10 cellular contexts compared by ENCODE assay signal in genomic region chr17:41776262-41776900, GRCh38. TPM values are rescaled to one million over a fixed set of nuclear protein-coding genes. Genes with fewer than 3 reads are reported as not detected.
DNase-seq lines count a peak whose midpoint lies in the region; ATAC-seq and TF ChIP-seq lines count a peak whose summit lies in the region.
"Not testable (repeated sequence)": the region's sequence is repeated elsewhere in the genome, so short reads cannot be mapped to it uniquely, and the experiment has no call there.
"Had no signal": no experiment of that assay in that cellular context is flagged by ENCODE, and none has a peak within 500 bp of the region (broad histone marks: within the 10 kb centered on the region; RNA-seq: fewer than 3 reads in every experiment).

No MANE protein-coding gene starts in this region.

- H3K4me3 Mint-ChIP-seq in activated T-cell treated with anti-CD3 and anti-CD28 coated beads, Interleukin-2, amount 50 U/mL, for 72 hours; osteocyte (ENCODE audit: unreplicated experiment): not testable (repeated sequence)

- H3K9me3 ChIP-seq in heart right ventricle, lower lobe of right lung: not testable (repeated sequence)

- H3K36me3 Mint-ChIP-seq in activated T-cell treated with anti-CD3 and anti-CD28 coated beads, Interleukin-2, amount 50 U/mL, for 72 hours (ENCODE audit: insufficient read depth in 2 of 2); osteocyte (ENCODE audit: unreplicated experiment): not testable (repeated sequence)

- not testable (repeated sequence) for H3K27me3 Mint-ChIP-seq in activated T-cell treated with anti-CD3 and anti-CD28 coated beads, Interleukin-2, amount 50 U/mL, for 72 hours (ENCODE audit: low read depth); osteocyte (ENCODE audit: unreplicated experiment)

- H3K4me1 Mint-ChIP-seq in activated T-cell treated with anti-CD3 and anti-CD28 coated beads, Interleukin-2, amount 50 U/mL, for 72 hours (ENCODE audit: low read depth): not testable (repeated sequence)
- H3K4me1 Mint-ChIP-seq in osteocyte (ENCODE audit: unreplicated experiment): peaks cover 65% of the 10 kb centered on the region

- not testable (repeated sequence) for H3K27me3 ChIP-seq in dorsolateral prefrontal cortex; heart right ventricle; lower lobe of right lung (ENCODE audit: low read depth)

- H3K4me1 ChIP-seq in heart right ventricle (peaks cover 58 to 100% (median 92%) of the 10 kb centered on the region in 9 donors), lower lobe of right lung (peaks cover 89% of the 10 kb centered on the region)

- H3K9me3 Mint-ChIP-seq in activated T-cell treated with anti-CD3 and anti-CD28 coated beads, Interleukin-2, amount 50 U/mL, for 72 hours; osteocyte (ENCODE audit: unreplicated experiment): not testable (repeated sequence)

- DNase-seq in NCI-H1092 treated with DMSO at 0.1 percent for 48 hours (lab: John Stamatoyannopoulos, UW) (peak; percentile 5), dorsolateral prefrontal cortex (peak in 2 of 10 donors; percentile 26 to 39), substantia nigra (lab: John Stamatoyannopoulos, UW) (peak in 16 of 49 donors; percentile 8 to 45 (median 23))
- DNase-seq in activated T-cell treated with anti-CD3 and anti-CD28 coated beads, Interleukin-2, amount 50 U/mL, for 72 hours; heart right ventricle; lower lobe of right lung; osteocyte (ENCODE audit: extremely low spot score, unreplicated experiment): not testable (repeated sequence)

- peak overlapping the region in 28 of 59 donors; percentile 1 to 66 (median 34) for H3K4me3 ChIP-seq in dorsolateral prefrontal cortex
- peak overlapping the region in 2 of 10 donors; percentile 7 to 22 for H3K4me3 ChIP-seq in heart right ventricle
- not testable (repeated sequence) for H3K4me3 ChIP-seq in lower lobe of right lung

- H3K27ac Mint-ChIP-seq in activated T-cell treated with anti-CD3 and anti-CD28 coated beads, Interleukin-2, amount 50 U/mL, for 72 hours: peak overlapping the region; percentile 8
- H3K27ac Mint-ChIP-seq in osteocyte (ENCODE audit: unreplicated experiment): peak overlapping the region; percentile 44

- intact Hi-C loops in dorsolateral prefrontal cortex (cut with DNase I); lower lobe of right lung (cut with DNase I): not testable (repeated sequence)
- intact Hi-C loops in heart right ventricle (cut with DNase I): loop anchor here in 1 of 10 donors (2.0 kb wide), 1 partner anchor 16 kb away; no protein-coding TSS in a partner anchor

- H3K36me3 ChIP-seq in heart right ventricle: peaks cover 0 to 29% (median 9%) of the 10 kb centered on the region in 9 donors
- H3K36me3 ChIP-seq in lower lobe of right lung: not testable (repeated sequence)

- WGBS in heart right ventricle, 2 donors: 73 to 74% methylated on average over 14 of the region's 14 CpGs

- TF ChIP-seq CTCF in C4-2B (conservative IDR thresholded peaks at IDR 0.05); dorsolateral prefrontal cortex (IDR thresholded peaks at IDR 0.05 in 54 of 56, conservative IDR thresholded peaks at IDR 0.05 in 2 of 56; ENCODE audit: low read depth in 1 of 56, partially characterized antibody in 56 of 56); heart right ventricle (IDR thresholded peaks at IDR 0.05); lower lobe of right lung (IDR thresholded peaks at IDR 0.05); osteocyte (IDR thresholded peaks at IDR 0.05): not testable (repeated sequence)

- ATAC-seq in activated T-cell treated with anti-CD3 and anti-CD28 coated beads, Interleukin-2, amount 50 U/mL, for 72 hours (replicated peaks in 1 of 2); heart right ventricle; lower lobe of right lung: not testable (repeated sequence)

- H3K27ac ChIP-seq in C4-2B (peak overlapping the region; percentile 88), dorsolateral prefrontal cortex (peak overlapping the region; percentile 37 to 97 (median 90)), heart right ventricle (peak overlapping the region; percentile 86 to 97 (median 95)), lower lobe of right lung (peak overlapping the region; percentile 83), substantia nigra (ENCODE audit: low read depth, low read length, poor library complexity, severe bottlenecking) (peak overlapping the region; percentile 93)

RNA-seq across cellular contexts. Expression of gene JUP, which starts 10.1 kb away (rescaled TPM):
- under 1 TPM; 0.86 to 0.99 TPM for total RNA-seq in activated T-cell treated with anti-CD3 and anti-CD28 coated beads, Interleukin-2, amount 50 U/mL, for 72 hours
- total RNA-seq in dorsolateral prefrontal cortex (10 to 100 TPM in 118 of 120 experiments, 1 to 10 TPM in 2; 8.2 to 46.7 (median 21.8) TPM), heart right ventricle (100 to 1,000 TPM; 113 to 217 (median 156) TPM), lower lobe of right lung (92.5 TPM), osteocyte (79.8 and 92.6 TPM in 2 replicates)
- polyA plus RNA-seq in heart right ventricle: 10 to 100 TPM; 80.2 to 95.8 TPM

RNA-seq across cellular contexts. Expression of gene P3H4, which starts 35.4 kb away (rescaled TPM):
- 1 to 10 TPM; 3.4 to 3.8 TPM for total RNA-seq in activated T-cell treated with anti-CD3 and anti-CD28 coated beads, Interleukin-2, amount 50 U/mL, for 72 hours
- total RNA-seq in dorsolateral prefrontal cortex (10 to 100 TPM in 80 of 120 experiments, 1 to 10 TPM in 40; 5.0 to 25.5 (median 10.9) TPM), heart right ventricle (1 to 10 TPM; 2.0 to 7.5 (median 3.8) TPM), lower lobe of right lung (9.2 TPM), osteocyte (67.8 and 72.8 TPM in 2 replicates)
- 1 to 10 TPM; 5.6 to 7.3 TPM for polyA plus RNA-seq in heart right ventricle

RNA-seq across cellular contexts. Expression of gene FKBP10, which starts 36.4 kb away (rescaled TPM):
- 1 to 10 TPM; 3.2 TPM for total RNA-seq in activated T-cell treated with anti-CD3 and anti-CD28 coated beads, Interleukin-2, amount 50 U/mL, for 72 hours
- total RNA-seq in dorsolateral prefrontal cortex: 10 to 100 TPM in 119 of 120 experiments, 1 to 10 TPM in 1; 8.8 to 66.9 (median 20.5) TPM
- total RNA-seq in heart right ventricle: 10 to 100 TPM in 4 of 10 donors, 1 to 10 TPM in 6; 4.8 to 31.8 (median 8.7) TPM
- polyA plus RNA-seq in heart right ventricle: 10 to 100 TPM; 27.8 to 29.3 TPM
- total RNA-seq in lower lobe of right lung: 27.4 TPM
- total RNA-seq in osteocyte: 408 and 426 TPM in 2 replicates

RNA-seq across cellular contexts. Expression of gene HAP1, which starts 41.9 kb away (rescaled TPM):
- under 1 TPM; 0.17 to 0.21 TPM for total RNA-seq in activated T-cell treated with anti-CD3 and anti-CD28 coated beads, Interleukin-2, amount 50 U/mL, for 72 hours
- 10 to 100 TPM in 101 of 120 experiments, 1 to 10 TPM in 19; 5.9 to 49.7 (median 14.5) TPM for total RNA-seq in dorsolateral prefrontal cortex
- total RNA-seq in heart right ventricle: under 1 TPM in 1 of 10 donors, not detected in 9; 0.18 TPM
- under 1 TPM in 1 of 2 donors, not detected in 1; 0.03 TPM for polyA plus RNA-seq in heart right ventricle
- total RNA-seq in lower lobe of right lung: 0.62 TPM
- 0.11 and 0.24 TPM in 2 replicates for total RNA-seq in osteocyte
- total RNA-seq: activated T-helper 1 cell treated with anti-CD3 and anti-CD28 coated beads, Interleukin-12 subunit alpha, Interleukin-12 subunit beta, Interleukin-2, Interleukin-4 antibody, amounts not matched to agents 30 ng/mL and 10 ng/mL and 1 ng/mL, durations not matched to agents 14 hours and 24 hours and 36 hours; ascending aorta had no signal

RNA-seq across cellular contexts. Expression of gene NT5C3B, which starts 59.7 kb away (rescaled TPM):
- total RNA-seq in activated T-cell treated with anti-CD3 and anti-CD28 coated beads, Interleukin-2, amount 50 U/mL, for 72 hours: 10 to 100 TPM; 34.9 to 49.5 TPM
- 100 to 1,000 TPM in 3 of 120 experiments, 10 to 100 TPM in 117; 40.7 to 102 (median 75.6) TPM for total RNA-seq in dorsolateral prefrontal cortex
- 10 to 100 TPM; 14.5 to 25.0 (median 20.5) TPM for total RNA-seq in heart right ventricle
- polyA plus RNA-seq in heart right ventricle: 10 to 100 TPM; 42.1 to 48.5 TPM
- total RNA-seq in lower lobe of right lung: 32.0 TPM
- total RNA-seq in osteocyte: 58.9 and 63.6 TPM in 2 replicates

Comparison
In these comparisons a context has a peak if more than half of its experiments do, and no peak if none do; other contexts are left out.
1. RNA of gene JUP, which starts 10.1 kb away (total RNA-seq): 113 to 217 TPM in heart right ventricle, 79.8 to 92.6 TPM in osteocyte, 92.5 TPM in lower lobe of right lung (single experiment) and 8.2 to 46.7 TPM in dorsolateral prefrontal cortex; 0.86 to 0.99 TPM in activated T-cell treated with anti-CD3 and anti-CD28 coated beads, Interleukin-2, amount 50 U/mL, for 72 hours; every median in the first group is over 4 times any median in the second.
2. Peak in every context shown above with its lines, with median percentiles within 50 percentile points of each other: H3K27ac ChIP-seq.